10 cellular contexts compared by ENCODE assay signal in genomic region chr4:70534886-70535285, GRCh38. TPM values are rescaled to one million over a fixed set of nuclear protein-coding genes. Genes with fewer than 3 reads are reported as not detected.
"Had no signal": no experiment of that assay in that cellular context is flagged by ENCODE, and none has a peak within 500 bp of the region (broad histone marks: within the 10 kb centered on the region; RNA-seq: fewer than 3 reads in every experiment).

No MANE protein-coding gene starts in this region.

RNA-seq across cellular contexts. Expression of gene AMTN, which starts 16.5 kb away (rescaled TPM):
- polyA plus RNA-seq: naive thymus-derived CD8-positive, alpha-beta T cell; neural cell; ovary; pancreas; psoas muscle; right cardiac atrium; sigmoid colon; small intestine; spleen had no signal

RNA-seq across cellular contexts. Expression of gene AMBN, which starts 57.2 kb away (rescaled TPM):
- polyA plus RNA-seq: naive thymus-derived CD8-positive, alpha-beta T cell; ovary; psoas muscle; right cardiac atrium; sigmoid colon; small intestine; smooth muscle cell; spleen had no signal
